Comparison of ENCODE assay signal across 8 cellular contexts in the genomic region with DNA sequence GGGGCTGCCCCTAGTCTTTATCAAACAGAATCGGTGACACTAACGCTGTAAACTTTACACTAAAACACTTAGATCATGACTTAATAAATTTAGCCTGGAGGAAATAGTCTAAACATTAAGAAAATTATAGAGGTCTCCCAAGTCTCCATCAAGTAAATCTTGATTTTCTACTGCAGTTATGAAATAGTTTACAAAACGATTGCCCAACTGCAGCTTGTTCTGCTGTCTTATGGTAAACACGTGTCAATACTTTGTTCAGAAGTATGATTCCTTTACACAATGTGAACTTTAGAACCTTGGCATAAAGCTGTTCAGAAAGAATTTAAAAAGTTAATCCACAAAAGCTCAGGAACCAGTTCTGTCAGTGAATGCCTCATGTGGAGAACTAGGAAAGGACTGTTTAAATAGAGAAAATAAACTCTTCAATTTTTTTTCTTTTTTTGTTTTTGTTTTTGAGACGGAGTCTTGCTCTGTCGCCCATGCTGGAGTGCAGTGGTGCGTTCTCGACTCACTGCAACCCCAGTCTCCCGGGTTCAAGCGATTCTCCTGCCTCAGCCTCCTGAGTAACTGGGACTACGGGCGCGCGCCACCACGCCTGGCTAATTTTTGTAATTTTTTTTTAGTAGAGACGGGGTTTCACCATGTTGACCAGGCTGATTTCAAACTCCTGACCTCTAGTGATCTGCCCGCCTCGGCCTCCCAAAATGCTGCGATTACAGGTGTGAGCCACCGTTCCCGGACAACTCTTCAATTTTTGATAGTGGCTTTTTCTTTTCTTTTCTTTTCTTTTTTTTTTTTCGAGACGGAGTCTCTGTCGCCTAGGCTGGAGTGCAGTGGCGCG. TPM values are rescaled to one million over a fixed set of nuclear protein-coding genes. Genes with fewer than 3 reads are reported as not detected.
A peak's percentile ranks its signal among the peaks of the same experiment; 100 is the strongest.
DNase-seq lines count a peak whose midpoint lies in the region; ATAC-seq and TF ChIP-seq lines count a peak whose summit lies in the region.

No MANE protein-coding gene starts in this region.

- DNase-seq in A673 (ENCODE audit: low spot score) (no peak), adrenal gland (peak in 1 of 7 donors; percentile 27), kidney epithelial cell (ENCODE audit: low read depth) (no peak)
- DNase-seq in stimulated activated naive CD4-positive, alpha-beta T cell (lab: John Stamatoyannopoulos, UW), result no peak
- no peak for DNase-seq in activated CD4-positive, alpha-beta T cell treated with anti-CD3 and anti-CD28 coated beads, Interleukin-2, amount 50 U/mL, for 48 hours

- WGBS in adrenal gland, 4 donors, result 72 to 79% (median 77%) methylated on average over 26 of the region's 26 CpGs
- WGBS in thymus, result 89% methylated on average over 26 of the region's 26 CpGs

- peak overlapping the region; percentile 91 for H3K27ac ChIP-seq in A673 (ENCODE audit: low read depth, low read length, poor library complexity, severe bottlenecking)
- peak overlapping the region; percentile 34 to 97 (median 96) for H3K27ac ChIP-seq in adrenal gland
- H3K27ac ChIP-seq in thymus (ENCODE audit: low read depth), result peak overlapping the region; percentile 96

- TF ChIP-seq CTCF in A673 (conservative IDR thresholded peaks at IDR 0.05; ENCODE audit: low read depth, low read length), result no peak
- TF ChIP-seq CTCF in adrenal gland (IDR thresholded peaks at IDR 0.05), result peak in 1 of 6 experiments; percentile 12
- TF ChIP-seq CTCF in kidney epithelial cell (IDR thresholded peaks at IDR 0.05; ENCODE audit: insufficient read depth, low read length, poor library complexity, severe bottlenecking), result no peak

- intact Hi-C loops in A673 (cut with micrococcal nuclease; ENCODE audit: unreplicated experiment), result no loop called here
- intact Hi-C loops in adrenal gland (cut with DNase I), result no loop called here

- H3K27me3 ChIP-seq in A673 (replicated peaks; ENCODE audit: insufficient read depth, low read depth, low read length, poor library complexity) (no peaks in the 10 kb centered on the region), adrenal gland (no peaks in the 10 kb centered on the region), kidney epithelial cell (ENCODE audit: control insufficient read depth, insufficient read depth, low read length) (no peaks in the 10 kb centered on the region), thymus (ENCODE audit: control insufficient read depth, insufficient read depth) (no peaks in the 10 kb centered on the region)

- H3K4me1 ChIP-seq in A673 (ENCODE audit: insufficient read depth, low read length, poor library complexity, severe bottlenecking) (peaks cover 10% of the 10 kb centered on the region), adrenal gland (replicated peaks in 1 of 2) (peaks cover 39 to 57% of the 10 kb centered on the region in 2 donors), thymus (ENCODE audit: control insufficient read depth, insufficient read depth, low read length) (peaks cover 7% of the 10 kb centered on the region)

- POLR2A ChIA-PET in A673 (lab: Charles Lee; ENCODE audit: low non-redundant PET), result no interaction called here

- H3K36me3 ChIP-seq in A673 (ENCODE audit: insufficient read depth, low read length, poor library complexity, severe bottlenecking) (no peaks in the 10 kb centered on the region), adrenal gland (replicated peaks in 1 of 2) (peaks cover 0 to 5% of the 10 kb centered on the region in 2 donors), kidney epithelial cell (ENCODE audit: control insufficient read depth, insufficient read depth, low read length) (no peaks in the 10 kb centered on the region), thymus (ENCODE audit: control insufficient read depth, insufficient read depth) (no peaks in the 10 kb centered on the region)

- H3K4me3 ChIP-seq in A673 (ENCODE audit: low read depth, low read length, poor library complexity, severe bottlenecking), result peak overlapping the region; percentile 89
- H3K4me3 ChIP-seq in adrenal gland, result peak overlapping the region in 2 of 4 donors; percentile 68 to 84
- H3K4me3 ChIP-seq in kidney epithelial cell (ENCODE audit: low read depth, low read length), result peak overlapping the region; percentile 83
- H3K4me3 ChIP-seq in thymus (ENCODE audit: low read length), result peak overlapping the region; percentile 94

- no peak for TF ChIP-seq POLR2A in adrenal gland (IDR thresholded peaks at IDR 0.05)

- BruUV-seq in A673 (replicated peaks; lab: Mats Ljungman, UMichigan), result TSS peak; percentile 69

- H3K9me3 ChIP-seq in A673 (ENCODE audit: low read depth, low read length, poor library complexity, severe bottlenecking), result no peaks in the 10 kb centered on the region
- no peaks in the 10 kb centered on the region for H3K9me3 ChIP-seq in adrenal gland (replicated peaks in 1 of 3)
- H3K9me3 ChIP-seq in thymus (ENCODE audit: control insufficient read depth), result no peaks in the 10 kb centered on the region

- CTCF ChIA-PET in A673 (lab: Charles Lee), result no interaction called here

- ATAC-seq in HG03103 (IDR thresholded peaks at IDR 0.05; ENCODE audit: low read depth, unreplicated experiment) (peak; percentile 2), GM21515 (IDR thresholded peaks at IDR 0.05; ENCODE audit: unreplicated experiment) (no peak)

RNA-seq across cellular contexts. Expression of a gene that starts 1.6 kb away (rescaled TPM):
- total RNA-seq in A673 (2021), result 38.1 and 41.3 TPM in 2 replicates
- 10 to 100 TPM; 12.1 to 46.3 (median 34.8) TPM for total RNA-seq in adrenal gland
- 10 to 100 TPM in 2 of 3 donors, 1 to 10 TPM in 1; 5.3 to 19.1 (median 12.7) TPM for polyA plus RNA-seq in adrenal gland
- total RNA-seq in kidney epithelial cell, result 16.9 TPM in 2 replicates
- 10.5 TPM for polyA plus RNA-seq in thymus

RNA-seq across cellular contexts. Expression of a gene that starts 34.1 kb away (rescaled TPM):
- 0.11 and 0.20 TPM in 2 replicates for total RNA-seq in A673 (2021)
- 1 to 10 TPM in 7 of 8 donors, under 1 TPM in 1; 0.37 to 4.0 (median 1.5) TPM for total RNA-seq in adrenal gland
- 1 to 10 TPM in 1 of 3 donors, under 1 TPM in 2; 0.16 to 5.6 (median 0.30) TPM for polyA plus RNA-seq in adrenal gland
- total RNA-seq in kidney epithelial cell, result 0.75 and 0.96 TPM in 2 replicates
- polyA plus RNA-seq in thymus, result 4.2 TPM
